In genomic region chr10:33602278-33602677, GRCh38 we compare ENCODE assay signal across 21 cellular contexts.
DNase-seq lines count a peak whose midpoint lies in the region; ATAC-seq, FAIRE-seq and TF ChIP-seq lines count a peak whose summit lies in the region.
"Had no signal": no experiment of that assay in that cellular context is flagged by ENCODE, and none has a peak within 500 bp of the region (broad histone marks: within the 10 kb centered on the region; RNA-seq: fewer than 3 reads in every experiment).

No MANE protein-coding gene starts in this region.

- no peak overlapping the region for H3K4me3 ChIP-seq in HEK293 (ENCODE audit: low read depth, low read length)
- H3K4me3 ChIP-seq in LNCaP clone FGC (ENCODE audit: low read depth, low read length) = no peak overlapping the region
- H3K4me3 ChIP-seq: BLaER1, GM12878, GM23338, HAP-1 had no signal

- H3K36me3 ChIP-seq in HEK293 (ENCODE audit: control insufficient read depth in 2 of 2, insufficient read depth in 1 of 2, low read length in 2 of 2) = no peaks in the 10 kb centered on the region
- H3K36me3 ChIP-seq: BLaER1, HAP-1 had no signal

- TF ChIP-seq CTCF in HEK293 (tag by site-specific recombination; IDR thresholded peaks at IDR 0.05) (no peak), LNCaP clone FGC (IDR thresholded peaks at IDR 0.05; ENCODE audit: control insufficient read depth, extremely low read depth, insufficient read depth) (no peak)

- peak; percentile 15 for FAIRE-seq in frontal cortex (lab: Jason Lieb, UNC)
- FAIRE-seq: D721Med, GM12878, GM19239, H54 had no signal

- no peaks in the 10 kb centered on the region for H3K9me3 ChIP-seq in HEK293 (ENCODE audit: control insufficient read depth, insufficient read depth, low read depth, low read length)
- H3K9me3 ChIP-seq: HAP-1 had no signal

- DNase-seq in LNCaP clone FGC (ENCODE audit: low read depth) (peak; percentile 64), frontal cortex (ENCODE audit: low spot score in 2 of 2) (no peak), SKM-1 treated with dmso at 0.1 percent for 144 hours (lab: John Stamatoyannopoulos, UW; ENCODE audit: unreplicated experiment) (no peak), GOT3 (lab: John Stamatoyannopoulos, UW) (no peak)
- DNase-seq: 8988T; CD4-positive, CD25-positive, alpha-beta regulatory T cell; CD8-positive, alpha-beta memory T cell; DMS 273 treated with DMSO at 0.1 percent for 48 hours; DMS79; EL; GDM1 had no signal

- H3K4me1 ChIP-seq in HEK293 (ENCODE audit: control insufficient read depth, insufficient read depth, low read length) = 0 out of 2 replicates have a peak, but pooled peaks cover 4% of the 10 kb centered on the region
- H3K4me1 ChIP-seq: BLaER1, HAP-1 had no signal

- no peak overlapping the region for H3K27ac ChIP-seq in HEK293 (ENCODE audit: extremely low read depth, low read depth, low read length)
- H3K27ac ChIP-seq: BLaER1, C4-2B had no signal

- ATAC-seq in HG03135 (IDR thresholded peaks at IDR 0.05; ENCODE audit: unreplicated experiment) = no peak
- ATAC-seq: GM12878, GM23338 had no signal

- CTCF ChIA-PET in HEK293 (lab: Yijun Ruan, JAX) = no interaction called here

- POLR2A ChIA-PET in HEK293 (lab: Yijun Ruan, JAX) = no interaction called here

TF ChIP-seq in HEK293, 187 proteins besides CTCF, POLR2A, EP300 and RAD21:
- TF ChIP-seq AEBP2 (tag by site-specific recombination; IDR thresholded peaks at IDR 0.05; ENCODE audit: borderline replicate concordance) = no peak
- no peak for TF ChIP-seq KLF16 (tag by site-specific recombination; IDR thresholded peaks at IDR 0.05)
- no peak for TF ChIP-seq HOXC10 (CRISPR knock-in tag; IDR thresholded peaks at IDR 0.05)
- peak; percentile 63; the same call in 1 of the 2 replicates for TF ChIP-seq BCL6B (tag by site-specific recombination; IDR thresholded peaks at IDR 0.05)
- no peak for TF ChIP-seq ZNF362 (tag by site-specific recombination; IDR thresholded peaks at IDR 0.05)
- TF ChIP-seq PRDM6 (tag by site-specific recombination; IDR thresholded peaks at IDR 0.05) = peak; percentile 30; the same call in 1 of the 2 replicates
- no peak for TF ChIP-seq ZNF621 (tag by site-specific recombination; IDR thresholded peaks at IDR 0.05)
- peak; percentile 78 for TF ChIP-seq FEZF1 (tag by site-specific recombination; IDR thresholded peaks at IDR 0.05)
- TF ChIP-seq ZNF843 (tag by site-specific recombination; IDR thresholded peaks at IDR 0.05) = peak; percentile 54; the same call in 1 of the 2 replicates
